ENCODE assay signal across 11 cellular contexts in the genomic region with DNA sequence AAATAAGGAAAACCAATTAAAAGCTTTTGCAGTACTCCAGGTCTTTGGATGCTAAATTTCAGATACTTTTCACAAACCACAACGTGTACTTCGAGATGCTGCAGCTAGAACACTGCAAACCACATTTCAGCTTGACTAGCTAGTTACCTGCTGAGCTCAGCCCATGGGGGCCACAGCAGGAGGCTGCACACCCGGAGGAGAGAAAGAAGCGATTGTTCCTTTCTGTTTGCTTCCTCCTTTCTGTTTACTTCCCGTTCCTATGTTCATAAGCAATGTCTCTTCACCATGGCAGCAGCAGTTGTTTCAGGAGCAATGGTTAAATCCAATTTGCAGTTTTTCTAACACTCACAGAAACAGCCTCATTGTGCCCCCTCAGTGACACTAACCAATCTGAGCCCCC.
DNase-seq lines count a peak whose midpoint lies in the region; TF ChIP-seq lines count a peak whose summit lies in the region.
"Had no signal": no experiment of that assay in that cellular context is flagged by ENCODE, and none has a peak within 500 bp of the region (broad histone marks: within the 10 kb centered on the region; RNA-seq: fewer than 3 reads in every experiment).

No MANE protein-coding gene starts in this region.

- peaks cover 0 to 3% (median 2%) of the 10 kb centered on the region in 3 donors for H3K27me3 Mint-ChIP-seq in CD14-positive monocyte (ENCODE audit: low read depth in 3 of 3)
- H3K27me3 Mint-ChIP-seq in endothelial cell (ENCODE audit: unreplicated experiment): no peaks in the 10 kb centered on the region

- H3K36me3 ChIP-seq in Peyer's patch (no peaks in the 10 kb centered on the region), vagina (no peaks in the 10 kb centered on the region)

- peak overlapping the region in 1 of 2 donors; percentile 68 for H3K4me3 Mint-ChIP-seq in CD14-positive monocyte
- no peak overlapping the region for H3K4me3 Mint-ChIP-seq in endothelial cell (ENCODE audit: unreplicated experiment)

- TF ChIP-seq CTCF in CD14-positive monocyte (IDR thresholded peaks at IDR 0.05) (no peak), HL-60 (IDR thresholded peaks at IDR 0.05; ENCODE audit: insufficient read depth, low read length) (no peak), Peyer's patch (IDR thresholded peaks at IDR 0.05) (peak in 2 of 6 experiments; percentile 16 to 24), endothelial cell (IDR thresholded peaks at IDR 0.05; ENCODE audit: unreplicated experiment) (no peak), vagina (IDR thresholded peaks at IDR 0.05) (no peak)

- TF ChIP-seq POLR2A in Peyer's patch (IDR thresholded peaks at IDR 0.05) (no peak), vagina (IDR thresholded peaks at IDR 0.05) (no peak)

- DNase-seq in CD14-positive monocyte (ENCODE audit: low spot score) (no peak), HL-60 (ENCODE audit: low read depth in 1 of 2, low spot score in 1 of 2) (peak; percentile 48 to 71), Peyer's patch (peak in 2 of 3 donors; percentile 65 to 83), endothelial cell (ENCODE audit: low spot score) (no peak), DMS 273 treated with DMSO at 0.1 percent for 48 hours (lab: John Stamatoyannopoulos, UW) (no peak), NCI-H187 treated with DMSO at 0.1 percent for 48 hours (lab: John Stamatoyannopoulos, UW) (no peak), vagina (ENCODE audit: extremely low spot score in 2 of 2) (no peak)
- DNase-seq in stimulated activated CD4-positive, alpha-beta T cell treated with anti-CD3 and anti-CD28 coated beads, Interleukin-2, amount 100 ng/mL, for 24 hours: no peak
- DNase-seq: GOT3; left cardiac atrium; stimulated activated CD4-positive, alpha-beta T cell treated with anti-CD3 and anti-CD28 coated beads, Interleukin-15, amount 100 ng/mL, for 24 hours had no signal

- H3K9me3 ChIP-seq in Peyer's patch: no peaks in the 10 kb centered on the region
- no peaks in the 10 kb centered on the region for H3K9me3 ChIP-seq in vagina

- intact Hi-C loops in CD14-positive monocyte (cut with micrococcal nuclease): no loop called here
- intact Hi-C loops in vagina (cut with DNase I): no loop called here

- H3K4me1 ChIP-seq in Peyer's patch: peaks cover 0 to 19% (median 13%) of the 10 kb centered on the region in 4 donors
- H3K4me1 ChIP-seq in vagina: no peaks in the 10 kb centered on the region

- H3K4me3 ChIP-seq in HL-60 (replicated peaks; ENCODE audit: insufficient read depth, low read length) (no peak overlapping the region), Peyer's patch (no peak overlapping the region), vagina (no peak overlapping the region)

- H3K9me3 Mint-ChIP-seq in CD14-positive monocyte (peaks cover 0 to 2% (median 0%) of the 10 kb centered on the region in 7 donors), endothelial cell (ENCODE audit: unreplicated experiment) (no peaks in the 10 kb centered on the region)

- H3K4me1 Mint-ChIP-seq in CD14-positive monocyte: peaks cover 20% of the 10 kb centered on the region
- H3K4me1 Mint-ChIP-seq in endothelial cell (ENCODE audit: unreplicated experiment): peaks cover 23% of the 10 kb centered on the region

- H3K27ac Mint-ChIP-seq in CD14-positive monocyte: peak overlapping the region in 6 of 7 donors; percentile 40 to 92 (median 63)
- H3K27ac Mint-ChIP-seq in endothelial cell (ENCODE audit: unreplicated experiment): peak overlapping the region; percentile 91

- H3K27me3 ChIP-seq in HL-60 (ENCODE audit: insufficient read depth, poor library complexity, severe bottlenecking) (no peaks in the 10 kb centered on the region), Peyer's patch (no peaks in the 10 kb centered on the region), vagina (no peaks in the 10 kb centered on the region)

- peak overlapping the region; percentile 75 for H3K27ac ChIP-seq in HL-60 (replicated peaks)
- peak overlapping the region; percentile 7 to 63 (median 42) for H3K27ac ChIP-seq in Peyer's patch
- no peak overlapping the region for H3K27ac ChIP-seq in vagina

- H3K36me3 Mint-ChIP-seq in CD14-positive monocyte (no peaks in the 10 kb centered on the region), endothelial cell (ENCODE audit: low read depth, unreplicated experiment) (no peaks in the 10 kb centered on the region)

Comparison
In these comparisons a context has a peak if more than half of its experiments do, and no peak if none do; other contexts are left out.
1. DNase-seq: peak in HL-60 (2 of 2) and Peyer's patch (2 of 3); none in CD14-positive monocyte (single experiment), endothelial cell (single experiment), DMS 273 treated with DMSO at 0.1 percent for 48 hours (single experiment), NCI-H187 treated with DMSO at 0.1 percent for 48 hours (single experiment), stimulated activated CD4-positive, alpha-beta T cell treated with anti-CD3 and anti-CD28 coated beads, Interleukin-2, amount 100 ng/mL, for 24 hours (0 of 2) and vagina (0 of 2).